ENCODE assay signal across 1 cellular context in genomic region chr15:37678124-37678523, GRCh38.
TF ChIP-seq lines count a peak whose summit lies in the region.

No MANE protein-coding gene starts in this region.

TF ChIP-seq in GM23338, 12 proteins besides CTCF, POLR2A, EP300 and RAD21 (continued from another document):
- TF ChIP-seq ZNF462 (CRISPR knock-in tag; IDR thresholded peaks at IDR 0.05) (no peak), POLR2AphosphoS5 (IDR thresholded peaks at IDR 0.05; ENCODE audit: low read depth) (no peak), NANOG (IDR thresholded peaks at IDR 0.05; ENCODE audit: borderline replicate concordance) (no peak), EZH2 (IDR thresholded peaks at IDR 0.05; ENCODE audit: low read depth, unreplicated experiment) (no peak), EZH2phosphoT487 (IDR thresholded peaks at IDR 0.05; ENCODE audit: unreplicated experiment) (no peak), JUNB (IDR thresholded peaks at IDR 0.05; ENCODE audit: unreplicated experiment) (no peak), REST (IDR thresholded peaks at IDR 0.05; ENCODE audit: unreplicated experiment) (no peak), ZNF331 (CRISPR knock-in tag; IDR thresholded peaks at IDR 0.05; ENCODE audit: low read depth) (no peak)
